In genomic region chr1:192516776-192517297, GRCh38 we compare ENCODE assay signal across 8 cellular contexts. TPM values are rescaled to one million over a fixed set of nuclear protein-coding genes. Genes with fewer than 3 reads are reported as not detected.
DNase-seq lines count a peak whose midpoint lies in the region; ATAC-seq and TF ChIP-seq lines count a peak whose summit lies in the region.

No MANE protein-coding gene starts in this region.

- H3K9me3 ChIP-seq in right lobe of liver (no peaks in the 10 kb centered on the region), uterus (no peaks in the 10 kb centered on the region)

- TF ChIP-seq POLR2A in NB4 (IDR thresholded peaks at IDR 0.05; ENCODE audit: extremely low read depth, insufficient read length) (no peak), right lobe of liver (IDR thresholded peaks at IDR 0.05) (no peak), uterus (IDR thresholded peaks at IDR 0.05) (no peak)

- H3K4me1 ChIP-seq in right lobe of liver (no peaks in the 10 kb centered on the region), uterus (no peaks in the 10 kb centered on the region)

- H3K27ac ChIP-seq in right lobe of liver: peak overlapping the region in 1 of 3 donors; percentile 25
- no peak overlapping the region for H3K27ac ChIP-seq in uterus

- peaks cover 62% of the 10 kb centered on the region for H3K4me1 Mint-ChIP-seq in stimulated activated naive CD8-positive, alpha-beta T cell treated with anti-CD3 and anti-CD28 coated beads, Interleukin-15, amount 100 ng/mL, for 72 hours

- H3K4me3 Mint-ChIP-seq in stimulated activated naive CD8-positive, alpha-beta T cell treated with anti-CD3 and anti-CD28 coated beads, Interleukin-15, amount 100 ng/mL, for 72 hours: peak overlapping the region; percentile 68 to 77

- peak overlapping the region; percentile 65 to 92 for H3K27ac Mint-ChIP-seq in stimulated activated naive CD8-positive, alpha-beta T cell treated with anti-CD3 and anti-CD28 coated beads, Interleukin-15, amount 100 ng/mL, for 72 hours

- 33% methylated on average over 11 of the region's 11 CpGs for WGBS in right lobe of liver (ENCODE audit: insufficient coverage, low coverage, low lambda C conversion rate, missing lambda C conversion rate)

- H3K27me3 ChIP-seq in right lobe of liver (no peaks in the 10 kb centered on the region), uterus (no peaks in the 10 kb centered on the region)

- no peaks in the 10 kb centered on the region for H3K9me3 Mint-ChIP-seq in stimulated activated naive CD8-positive, alpha-beta T cell treated with anti-CD3 and anti-CD28 coated beads, Interleukin-15, amount 100 ng/mL, for 72 hours

- DNase-seq in NB4 (ENCODE audit: low read depth): peak; percentile 96
- DNase-seq in activated T-cell treated with anti-CD3 and anti-CD28 coated beads for 48 hours (ENCODE audit: low read depth): peak; percentile 11
- no peak for DNase-seq in right lobe of liver
- DNase-seq in stimulated activated naive CD8-positive, alpha-beta T cell treated with anti-CD3 and anti-CD28 coated beads, Interleukin-15, amount 100 ng/mL, for 72 hours: peak; percentile 64 to 77
- no peak for DNase-seq in omental fat pad (ENCODE audit: low spot score)
- DNase-seq in uterus: no peak

- ATAC-seq in GM18502 (IDR thresholded peaks at IDR 0.05; ENCODE audit: poor library complexity, unreplicated experiment): peak; percentile 97
- ATAC-seq in HG02588 (IDR thresholded peaks at IDR 0.05; ENCODE audit: unreplicated experiment): peak; percentile 96
- ATAC-seq in right lobe of liver: peak; percentile 71 to 79 (median 74)
- ATAC-seq in stimulated activated naive CD8-positive, alpha-beta T cell treated with anti-CD3 and anti-CD28 coated beads, Interleukin-15, amount 100 ng/mL, for 72 hours: peak; percentile 100
- ATAC-seq in omental fat pad (ENCODE audit: low FRiP score): no peak

- H3K4me3 ChIP-seq in NB4 (ENCODE audit: low read depth, low read length) (peak overlapping the region; percentile 42), right lobe of liver (no peak overlapping the region), uterus (no peak overlapping the region)

- TF ChIP-seq CTCF in NB4 (IDR thresholded peaks at IDR 0.05; ENCODE audit: low read depth, low read length): no peak
- TF ChIP-seq CTCF in right lobe of liver (IDR thresholded peaks at IDR 0.05): no peak
- TF ChIP-seq CTCF in omental fat pad (IDR thresholded peaks at IDR 0.05): no peak
- no peak for TF ChIP-seq CTCF in uterus (IDR thresholded peaks at IDR 0.05)

- intact Hi-C loops in right lobe of liver (cut with DNase I): no loop called here
- intact Hi-C loops in uterus (cut with DNase I; ENCODE audit: low total_unique reads): no loop called here

- H3K27me3 Mint-ChIP-seq in stimulated activated naive CD8-positive, alpha-beta T cell treated with anti-CD3 and anti-CD28 coated beads, Interleukin-15, amount 100 ng/mL, for 72 hours: no peaks in the 10 kb centered on the region

- H3K36me3 ChIP-seq in right lobe of liver (no peaks in the 10 kb centered on the region), uterus (no peaks in the 10 kb centered on the region)

RNA-seq across cellular contexts. Expression of gene RGS1, which starts 58.7 kb away (rescaled TPM):
- total RNA-seq in right lobe of liver: 10 to 100 TPM in 3 of 6 experiments, 1 to 10 TPM in 3; 2.6 to 29.8 (median 9.5) TPM
- 10 to 100 TPM; 28.4 to 63.6 (median 47.1) TPM for total RNA-seq in omental fat pad
- total RNA-seq in uterus: 10 to 100 TPM; 10.7 to 31.5 (median 23.7) TPM

Comparison
In these comparisons a context has a peak if more than half of its experiments do, and no peak if none do; other contexts are left out.
1. DNase-seq: peak in NB4 (single experiment), activated T-cell treated with anti-CD3 and anti-CD28 coated beads for 48 hours (single experiment) and stimulated activated naive CD8-positive, alpha-beta T cell treated with anti-CD3 and anti-CD28 coated beads, Interleukin-15, amount 100 ng/mL, for 72 hours (2 of 2); none in right lobe of liver (0 of 3), omental fat pad (single experiment) and uterus (0 of 2).